ENCODE assay signal across 17 cellular contexts in genomic region chr10:1309237-1309968, GRCh38.
DNase-seq lines count a peak whose midpoint lies in the region; ATAC-seq, FAIRE-seq and TF ChIP-seq lines count a peak whose summit lies in the region.
"Had no signal": no experiment of that assay in that cellular context is flagged by ENCODE, and none has a peak within 500 bp of the region (broad histone marks: within the 10 kb centered on the region; RNA-seq: fewer than 3 reads in every experiment).

No MANE protein-coding gene starts in this region.

- peak; percentile 16 to 52; a peak in 2 of 3 replicates for TF ChIP-seq POLR2A in H1 (IDR thresholded peaks at IDR 0.05; ENCODE audit: control extremely low read depth in 1 of 2, low read depth in 2 of 2, low read length in 2 of 2)

- POLR2A ChIA-PET in H1 (lab: Charles Lee; ENCODE audit: partially characterized antibody), result interaction anchor here (0.5 to 2.9 kb wide), 10 partner anchors 8 to 213 kb away, joined by 3 to 21 read pairs (median 4); no protein-coding TSS in a partner anchor

- no peak overlapping the region for H2AFZ ChIP-seq in H1 (ENCODE audit: low read length)
- H2AFZ ChIP-seq: GM23248, PC-9 had no signal

- WGBS in H1 (ENCODE audit: extremely low coverage in 1 of 2, insufficient coverage in 1 of 2, insufficient read length in 1 of 2, insufficient replicate concordance in 2 of 2, low coverage in 1 of 2, low lambda C conversion rate in 2 of 2, missing lambda C conversion rate in 1 of 2), 2 experiments, result 47% methylated on average over 12 of the region's 12 CpGs; no CpG with 5 or more reads in 1 of the 2 experiments

- peak overlapping the region; percentile 95 for H3K4ac ChIP-seq in H1 (replicated peaks; ENCODE audit: insufficient read length, low read depth, low read length)

- peak in 2 of 3 experiments; percentile 19 to 27; a peak in 2 of 4 replicates for TF ChIP-seq CTCF in H1 (IDR thresholded peaks at IDR 0.05; ENCODE audit: control extremely low read depth in 1 of 3, insufficient read depth in 1 of 3, low read depth in 1 of 3, low read length in 3 of 3)

- no peak overlapping the region for H3K23ac ChIP-seq in H1 (ENCODE audit: insufficient read length)

- CTCF ChIA-PET in H1 (lab: Charles Lee; ENCODE audit: partially characterized antibody), result interaction anchor here (1.0 to 1.5 kb wide), 2 partner anchors 12 to 59 kb away, joined by 3 to 7 read pairs; no protein-coding TSS in a partner anchor

- peak in 1 of 2 experiments; percentile 50; a peak in 1 of 4 replicates for TF ChIP-seq RAD21 in H1 (IDR thresholded peaks at IDR 0.05 in 1 of 2, conservative IDR thresholded peaks at IDR 0.05 in 1 of 2; ENCODE audit: low read depth in 2 of 2, low read length in 2 of 2)

- peak; percentile 39 for ATAC-seq in sciatic nerve

- H3K9me3 ChIP-seq in HUES48 (ENCODE audit: control insufficient read depth, insufficient read depth, low read length) (no peaks in the 10 kb centered on the region), H1 (ENCODE audit: insufficient read depth in 2 of 2, low read depth in 1 of 2, low read length in 1 of 2) (no peaks in the 10 kb centered on the region)
- H3K9me3 ChIP-seq: Caco-2 had no signal

- H2BK15ac ChIP-seq in H1 (ENCODE audit: low read length), result no peak overlapping the region

- H3K14ac ChIP-seq in H1 (ENCODE audit: insufficient read length), result no peak overlapping the region

- DNase-seq in H1 (ENCODE audit: low read depth in 1 of 2, low spot score in 2 of 2) (peak; percentile 53 to 66), iPS-NIHi11 (ENCODE audit: low spot score) (peak; percentile 59), sciatic nerve (ENCODE audit: low spot score) (no peak), NOMO-1 (lab: John Stamatoyannopoulos, UW; ENCODE audit: unreplicated experiment in 2 of 2) (no peak), A172 (ENCODE audit: low spot score) (no peak)
- DNase-seq in activated effector memory CD4-positive, alpha-beta T cell treated with anti-CD3 and anti-CD28 coated beads, Interleukin-2, amount 50 U/mL, for 16 hours, result no peak
- no peak for DNase-seq in activated CD4-positive, CD25-positive, alpha-beta regulatory T cell treated with anti-CD3 and anti-CD28 coated beads, Interleukin-2, amount 50 U/mL, for 72 hours
- DNase-seq: Caco-2, DMS53, GM23248, NCI-H1048, NCI-H1436 treated with DMSO at 0.1 percent for 48 hours, NCI-H2029 treated with DMSO at 0.1 percent for 48 hours, NCI-H2171 treated with DMSO at 0.1 percent for 48 hours, NCI-H774, PC-9 had no signal

- H4K5ac ChIP-seq in H1 (ENCODE audit: insufficient read length, low read depth, low read length), result peak overlapping the region; percentile 44

- H3K27me3 ChIP-seq in HUES48 (ENCODE audit: control insufficient read depth, insufficient read depth, low read length) (no peaks in the 10 kb centered on the region), H1 (replicated peaks in 1 of 4; ENCODE audit: control insufficient read depth in 3 of 4, extremely low read depth in 1 of 4, insufficient read depth in 3 of 4, low read length in 3 of 4) (no peaks in the 10 kb centered on the region)

- peaks cover 3% of the 10 kb centered on the region; the same call in 1 of the 2 replicates for H3K23me2 ChIP-seq in H1 (ENCODE audit: low read depth, low read length)

- peak overlapping the region; percentile 69 for H2AK5ac ChIP-seq in H1 (ENCODE audit: low read depth, low read length)

- peak overlapping the region; percentile 84 for H2BK12ac ChIP-seq in H1 (ENCODE audit: low read depth, low read length)

- H3K4me2 ChIP-seq in H1 (ENCODE audit: insufficient read depth in 1 of 2, low read depth in 2 of 2, low read length in 2 of 2), result peak overlapping the region; percentile 64 to 75
- H3K4me2 ChIP-seq: PC-9 had no signal

- H3K27ac ChIP-seq in HUES48 (ENCODE audit: low read depth, low read length), result peak overlapping the region; percentile 99
- H3K27ac ChIP-seq in H1 (ENCODE audit: low read depth, low read length), result peak overlapping the region; percentile 96
- H3K27ac ChIP-seq: GM23248, PC-9 had no signal

- no peak overlapping the region for H4K8ac ChIP-seq in H1 (ENCODE audit: extremely low read depth, insufficient read depth, low read length)

- H3K18ac ChIP-seq in H1 (ENCODE audit: extremely low read depth, low read length), result peak overlapping the region; percentile 95

- intact Hi-C loops in sciatic nerve (cut with DNase I), result no loop called here

- H3K9ac ChIP-seq in HUES48 (ENCODE audit: low read depth, low read length), result peak overlapping the region; percentile 80
- H3K9ac ChIP-seq in H1 (replicated peaks in 1 of 4; ENCODE audit: extremely low read depth in 1 of 4, low read depth in 3 of 4, low read length in 3 of 4), result peak overlapping the region in 3 of 4 experiments; percentile 0 to 74 (median 73); a peak in 4 of 7 replicates
- H3K9ac ChIP-seq: GM23248 had no signal

- H4K20me1 ChIP-seq in H1 (replicated peaks in 1 of 2; ENCODE audit: control insufficient read depth in 1 of 2, insufficient read depth in 2 of 2, low read length in 2 of 2), result no peaks in the 10 kb centered on the region

- peak overlapping the region; percentile 99 for H2BK5ac ChIP-seq in H1 (ENCODE audit: low read depth, low read length)

- no peak for FAIRE-seq in H1 (lab: Jason Lieb, UNC)

- H3K4me3 ChIP-seq in HUES48 (ENCODE audit: low read depth, low read length) (peak overlapping the region; percentile 52), H1 (ENCODE audit: extremely low read depth in 1 of 4, insufficient read depth in 2 of 4, low read depth in 3 of 4, low read length in 4 of 4) (peak overlapping the region in 3 of 4 experiments; percentile 21 to 46 (median 38); a peak in 5 of 8 replicates)
- H3K4me3 ChIP-seq: GM23248, PC-9 had no signal

- no peaks in the 10 kb centered on the region for H3K79me1 ChIP-seq in H1 (ENCODE audit: low read depth, low read length)

- no peaks in the 10 kb centered on the region for H3K36me3 ChIP-seq in HUES48 (ENCODE audit: control insufficient read depth, insufficient read depth, low read length)
- H3K36me3 ChIP-seq in H1 (ENCODE audit: control insufficient read depth in 2 of 4, insufficient read depth in 4 of 4, low read length in 3 of 4), result no peaks in the 10 kb centered on the region

- peaks cover 29% of the 10 kb centered on the region for H3K4me1 ChIP-seq in HUES48 (ENCODE audit: control insufficient read depth, insufficient read depth, low read length)
- H3K4me1 ChIP-seq in H1 (replicated peaks in 1 of 4; ENCODE audit: control insufficient read depth in 3 of 4, insufficient read depth in 4 of 4, low read length in 3 of 4), result peaks cover 15 to 23% (median 20%) of the 10 kb centered on the region in 4 experiments

- peak in 1 of 2 experiments; percentile 87; a peak in 1 of 3 replicates for TF ChIP-seq EP300 in H1 (IDR thresholded peaks at IDR 0.05; ENCODE audit: borderline replicate concordance in 1 of 2, low read depth in 2 of 2, low read length in 2 of 2)

- peak overlapping the region; percentile 98 for H2BK20ac ChIP-seq in H1 (ENCODE audit: low read length)

- no peaks in the 10 kb centered on the region for H3K79me2 ChIP-seq in H1 (ENCODE audit: control insufficient read depth in 1 of 2, insufficient read depth in 2 of 2, low read length in 2 of 2)

- H4K91ac ChIP-seq in H1 (replicated peaks; ENCODE audit: insufficient read length, low read length), result peak overlapping the region; percentile 99

- H2BK120ac ChIP-seq in H1 (replicated peaks; ENCODE audit: low read depth, low read length), result peak overlapping the region; percentile 100

- peak overlapping the region; percentile 95 for H3K56ac ChIP-seq in H1 (replicated peaks; ENCODE audit: insufficient read length, low read depth, low read length)

TF ChIP-seq in H1, 55 proteins besides CTCF, POLR2A, EP300 and RAD21 (continues in another document):
- TF ChIP-seq SAP30 (IDR thresholded peaks at IDR 0.05; ENCODE audit: insufficient read depth, insufficient replicate concordance, low read length) (no peak), SRF (IDR thresholded peaks at IDR 0.05; ENCODE audit: low read depth, low read length) (no peak), SIRT6 (IDR thresholded peaks at IDR 0.05; ENCODE audit: low read length) (no peak), KDM5A (IDR thresholded peaks at IDR 0.05; ENCODE audit: low read length) (no peak), RBBP5 (IDR thresholded peaks at IDR 0.05; ENCODE audit: borderline replicate concordance, low read depth, low read length) (no peak), SUZ12 (IDR thresholded peaks at IDR 0.05; ENCODE audit: low read length) (no peak), CTBP2 (IDR thresholded peaks at IDR 0.05; ENCODE audit: borderline replicate concordance, insufficient read depth, insufficient read length, low read length) (no peak), TBP (IDR thresholded peaks at IDR 0.05; ENCODE audit: low read depth, low read length) (peak; percentile 73), BACH1 (IDR thresholded peaks at IDR 0.05; ENCODE audit: low read length) (no peak), ATF2 (IDR thresholded peaks at IDR 0.05; ENCODE audit: low read length) (no peak), RFX5 (IDR thresholded peaks at IDR 0.05; ENCODE audit: borderline replicate concordance, low read depth, low read length) (no peak), RXRA (IDR thresholded peaks at IDR 0.05; ENCODE audit: insufficient read depth, low read depth, low read length) (no peak), ZNF274 (IDR thresholded peaks at IDR 0.05; ENCODE audit: borderline replicate concordance, extremely low read depth, low read length) (no peak), POLR2AphosphoS5 (IDR thresholded peaks at IDR 0.05; ENCODE audit: low read depth, low read length) (peak; percentile 13; the same call in 1 of the 2 replicates), CREB1 (IDR thresholded peaks at IDR 0.05) (no peak), NRF1 (IDR thresholded peaks at IDR 0.05; ENCODE audit: low read depth, low read length) (no peak), BCL11A (IDR thresholded peaks at IDR 0.05; ENCODE audit: low read depth in 2 of 2, low read length in 2 of 2) (no peak), TCF12 (IDR thresholded peaks at IDR 0.05; ENCODE audit: low read depth, low read length) (peak; percentile 99), TAF7 (optimal IDR thresholded peaks at IDR 0.05; ENCODE audit: borderline replicate concordance, low read depth, low read length) (no peak), SP2 (IDR thresholded peaks at IDR 0.05; ENCODE audit: low read length) (no peak), SIX5 (IDR thresholded peaks at IDR 0.05; ENCODE audit: low read depth, low read length) (no peak)

Comparison
In these comparisons a context has a peak if more than half of its experiments do, and no peak if none do; other contexts are left out.
1. DNase-seq: peak in H1 (2 of 2) and iPS-NIHi11 (single experiment); none in sciatic nerve (single experiment), NOMO-1 (0 of 2), activated effector memory CD4-positive, alpha-beta T cell treated with anti-CD3 and anti-CD28 coated beads, Interleukin-2, amount 50 U/mL, for 16 hours (single experiment), A172 (single experiment) and activated CD4-positive, CD25-positive, alpha-beta regulatory T cell treated with anti-CD3 and anti-CD28 coated beads, Interleukin-2, amount 50 U/mL, for 72 hours (single experiment).